1 cellular context compared by ENCODE assay signal in the genomic region with DNA sequence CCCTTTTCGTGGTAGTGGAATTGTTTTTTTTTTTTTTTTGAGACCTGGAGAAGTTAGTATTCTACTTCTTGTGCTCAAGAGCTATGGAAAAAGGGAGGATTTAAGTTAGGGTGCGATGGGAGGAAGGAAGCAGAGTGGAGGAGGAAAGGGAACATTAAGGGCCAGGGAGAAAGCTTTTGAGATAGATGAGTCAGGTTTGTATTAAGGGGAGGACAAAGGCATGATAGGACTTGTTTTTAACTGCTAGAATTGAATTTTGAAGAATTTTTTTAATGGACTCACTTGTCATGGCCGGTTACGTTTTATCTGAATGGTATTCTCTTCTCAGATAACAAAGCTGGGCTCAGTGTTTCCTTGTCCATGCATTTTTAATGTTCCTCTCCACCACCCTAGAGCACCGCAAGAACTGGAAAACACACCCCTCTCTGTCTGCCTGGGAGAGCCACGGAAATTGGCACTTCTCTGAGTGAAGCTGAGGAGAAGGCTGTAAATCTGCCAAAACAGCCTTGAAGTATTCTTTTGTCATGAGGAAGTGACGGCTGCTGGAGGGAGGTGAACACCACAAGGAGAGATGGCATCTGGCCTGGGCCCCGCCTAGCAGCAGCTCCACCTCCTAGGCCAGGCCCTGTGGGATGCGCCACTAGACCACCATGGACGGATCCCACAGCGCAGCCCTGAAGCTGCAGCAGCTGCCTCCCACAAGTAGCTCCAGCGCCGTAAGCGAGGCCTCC.
TF ChIP-seq lines count a peak whose summit lies in the region.

No MANE protein-coding gene starts in this region.

TF ChIP-seq in GM23338, 12 proteins besides CTCF, POLR2A, EP300 and RAD21 (continued from another document):
- TF ChIP-seq ZNF114 (CRISPR knock-in tag; IDR thresholded peaks at IDR 0.05) (no peak), STAT1 (IDR thresholded peaks at IDR 0.05; ENCODE audit: unreplicated experiment) (no peak), EZH2 (IDR thresholded peaks at IDR 0.05; ENCODE audit: low read depth, unreplicated experiment) (no peak), EZH2phosphoT487 (IDR thresholded peaks at IDR 0.05; ENCODE audit: unreplicated experiment) (no peak), JUNB (IDR thresholded peaks at IDR 0.05; ENCODE audit: unreplicated experiment) (no peak), ZNF331 (CRISPR knock-in tag; IDR thresholded peaks at IDR 0.05; ENCODE audit: low read depth) (no peak), NANOG (IDR thresholded peaks at IDR 0.05; ENCODE audit: borderline replicate concordance) (no peak)
- TF ChIP-seq, protein P1, sequence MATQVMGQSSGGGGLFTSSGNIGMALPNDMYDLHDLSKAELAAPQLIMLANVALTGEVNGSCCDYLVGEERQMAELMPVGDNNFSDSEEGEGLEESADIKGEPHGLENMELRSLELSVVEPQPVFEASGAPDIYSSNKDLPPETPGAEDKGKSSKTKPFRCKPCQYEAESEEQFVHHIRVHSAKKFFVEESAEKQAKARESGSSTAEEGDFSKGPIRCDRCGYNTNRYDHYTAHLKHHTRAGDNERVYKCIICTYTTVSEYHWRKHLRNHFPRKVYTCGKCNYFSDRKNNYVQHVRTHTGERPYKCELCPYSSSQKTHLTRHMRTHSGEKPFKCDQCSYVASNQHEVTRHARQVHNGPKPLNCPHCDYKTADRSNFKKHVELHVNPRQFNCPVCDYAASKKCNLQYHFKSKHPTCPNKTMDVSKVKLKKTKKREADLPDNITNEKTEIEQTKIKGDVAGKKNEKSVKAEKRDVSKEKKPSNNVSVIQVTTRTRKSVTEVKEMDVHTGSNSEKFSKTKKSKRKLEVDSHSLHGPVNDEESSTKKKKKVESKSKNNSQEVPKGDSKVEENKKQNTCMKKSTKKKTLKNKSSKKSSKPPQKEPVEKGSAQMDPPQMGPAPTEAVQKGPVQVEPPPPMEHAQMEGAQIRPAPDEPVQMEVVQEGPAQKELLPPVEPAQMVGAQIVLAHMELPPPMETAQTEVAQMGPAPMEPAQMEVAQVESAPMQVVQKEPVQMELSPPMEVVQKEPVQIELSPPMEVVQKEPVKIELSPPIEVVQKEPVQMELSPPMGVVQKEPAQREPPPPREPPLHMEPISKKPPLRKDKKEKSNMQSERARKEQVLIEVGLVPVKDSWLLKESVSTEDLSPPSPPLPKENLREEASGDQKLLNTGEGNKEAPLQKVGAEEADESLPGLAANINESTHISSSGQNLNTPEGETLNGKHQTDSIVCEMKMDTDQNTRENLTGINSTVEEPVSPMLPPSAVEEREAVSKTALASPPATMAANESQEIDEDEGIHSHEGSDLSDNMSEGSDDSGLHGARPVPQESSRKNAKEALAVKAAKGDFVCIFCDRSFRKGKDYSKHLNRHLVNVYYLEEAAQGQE (IDR thresholded peaks at IDR 0.05; ENCODE audit: unreplicated experiment) = no peak
